Comparison of ENCODE assay signal across 1 cellular context in genomic region chr12:30835216-30835615, GRCh38.
TF ChIP-seq lines count a peak whose summit lies in the region.

No MANE protein-coding gene starts in this region.

TF ChIP-seq in K562, 482 proteins besides CTCF, POLR2A, EP300 and RAD21:
- no peak for TF ChIP-seq ZNF592 (IDR thresholded peaks at IDR 0.05)
- TF ChIP-seq NR3C1 (CRISPR knock-in tag; IDR thresholded peaks at IDR 0.05): no peak
- TF ChIP-seq SETDB1 (IDR thresholded peaks at IDR 0.05; ENCODE audit: low read length): no peak
- TF ChIP-seq NRF1 (conservative IDR thresholded peaks at IDR 0.05 in 1 of 2, IDR thresholded peaks at IDR 0.05 in 1 of 2): peak; percentile 83 to 86
